Comparison of ENCODE assay signal across 28 cellular contexts in the genomic region with DNA sequence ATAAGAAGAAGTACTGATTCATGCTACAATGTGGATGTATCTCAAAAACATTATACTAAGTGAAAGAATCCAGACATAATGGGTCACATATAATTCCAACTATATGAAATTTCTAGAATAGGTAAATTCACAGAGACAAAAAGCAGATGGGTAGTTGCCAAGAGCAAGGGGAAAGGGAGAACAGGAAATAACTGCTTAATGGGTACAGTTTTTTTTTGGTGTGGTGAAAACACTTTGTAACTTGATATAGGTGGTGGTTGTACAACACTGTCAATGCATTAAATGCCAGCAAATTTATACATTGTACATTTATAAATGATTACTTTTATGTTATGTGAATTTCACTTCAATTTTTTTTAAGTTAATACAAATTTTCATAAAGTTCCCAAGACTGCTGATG. TPM values are rescaled to one million over a fixed set of nuclear protein-coding genes. Genes with fewer than 3 reads are reported as not detected.
"Had no signal": no experiment of that assay in that cellular context is flagged by ENCODE, and none has a peak within 500 bp of the region (broad histone marks: within the 10 kb centered on the region; RNA-seq: fewer than 3 reads in every experiment).

No MANE protein-coding gene starts in this region.

- H3K36me3 Mint-ChIP-seq: naive B cell had no signal

- H3K4me1 ChIP-seq: adrenal gland, body of pancreas, parathyroid adenoma, upper lobe of right lung had no signal

- H3K27ac ChIP-seq: adrenal gland, body of pancreas, esophagus muscularis mucosa, foreskin keratinocyte, heart right ventricle, parathyroid adenoma, right atrium auricular region, stomach, suprapubic skin, tibial artery, upper lobe of right lung had no signal

- DNase-seq: activated B cell treated with CpG ODN at 0.5 μM for 24 hours; activated CD4-positive, alpha-beta T cell treated with anti-CD3 and anti-CD28 coated beads, Interleukin-2, amount 50 U/mL, for 4 hours; activated effector memory CD4-positive, alpha-beta T cell treated with anti-CD3 and anti-CD28 coated beads, Interleukin-2, amount 50 U/mL, for 16 hours; activated naive CD4-positive, alpha-beta T cell treated with anti-CD3 and anti-CD28 coated beads, Interleukin-2, amount 10 ng/mL, durations not matched to agents 7 days and 5 days; activated T-cell treated with anti-CD3 and anti-CD28 coated beads for 4 hours; adrenal gland; aorta; body of pancreas; dermis blood vessel endothelial cell; effector CD4-positive, alpha-beta T cell; foreskin keratinocyte; heart right ventricle; naive B cell; stimulated activated CD4-positive, alpha-beta T cell treated with anti-CD3 and anti-CD28 coated beads, Interleukin-1b, Interleukin-23, amount 100 ng/mL, for 48 hours; stimulated activated naive B cell treated with anti-CD40 and anti-IgM and Interleukin-4, amounts not matched to agents 10 μg/mL and 1 μg/mL and 100 μg/mL, for 72 hours; stomach; tibial artery; upper lobe of right lung had no signal

- H3K27me3 ChIP-seq: adrenal gland, body of pancreas, esophagus muscularis mucosa, foreskin keratinocyte, heart right ventricle, right atrium auricular region, stomach, suprapubic skin, tibial artery, upper lobe of right lung had no signal

- H3K9me3 ChIP-seq: adrenal gland, body of pancreas, esophagus muscularis mucosa, heart right ventricle, right atrium auricular region, stomach, suprapubic skin, tibial artery, upper lobe of right lung had no signal

- H3K27ac Mint-ChIP-seq: activated B cell treated with CpG ODN at 0.5 μM for 24 hours; activated naive CD4-positive, alpha-beta T cell treated with anti-CD3 and anti-CD28 coated beads, Interleukin-2, amount 10 ng/mL, durations not matched to agents 7 days and 5 days; activated T-helper 1 cell treated with anti-CD3 and anti-CD28 coated beads, Interleukin-12 subunit alpha, Interleukin-12 subunit beta, Interleukin-2, Interleukin-4 antibody, amounts not matched to agents 30 ng/mL and 10 ng/mL and 1 ng/mL, durations not matched to agents 14 hours and 24 hours and 36 hours; mesothelial cell of epicardium; stimulated activated naive B cell treated with anti-CD40 and anti-IgM and Interleukin-4, amounts not matched to agents 10 μg/mL and 1 μg/mL and 100 μg/mL, for 72 hours; T-helper 2 cell treated with Interferon-gamma antibody and Interleukin-4, amounts not matched to agents 5 μg/mL and 100 μg/mL, for 36 hours had no signal

- H3K4me3 Mint-ChIP-seq: activated B cell treated with CpG ODN at 0.5 μM for 24 hours; activated naive CD4-positive, alpha-beta T cell treated with anti-CD3 and anti-CD28 coated beads, Interleukin-2, amount 10 ng/mL, durations not matched to agents 7 days and 5 days; activated T-helper 1 cell treated with anti-CD3 and anti-CD28 coated beads, Interleukin-12 subunit alpha, Interleukin-12 subunit beta, Interleukin-2, Interleukin-4 antibody, amounts not matched to agents 30 ng/mL and 10 ng/mL and 1 ng/mL, durations not matched to agents 14 hours and 24 hours and 36 hours; mesothelial cell of epicardium; naive B cell; stimulated activated naive B cell treated with anti-CD40 and anti-IgM and Interleukin-4, amounts not matched to agents 10 μg/mL and 1 μg/mL and 100 μg/mL, for 72 hours; T-helper 2 cell treated with Interferon-gamma antibody and Interleukin-4, amounts not matched to agents 5 μg/mL and 100 μg/mL, for 36 hours had no signal

- H3K9me3 Mint-ChIP-seq: activated B cell treated with CpG ODN at 0.5 μM for 24 hours; naive B cell; stimulated activated naive B cell treated with anti-CD40 and anti-IgM and Interleukin-4, amounts not matched to agents 10 μg/mL and 1 μg/mL and 100 μg/mL, for 72 hours had no signal

- H3K36me3 ChIP-seq: esophagus muscularis mucosa, heart right ventricle, right atrium auricular region, stomach, suprapubic skin, tibial artery, upper lobe of right lung had no signal

- ATAC-seq: body of pancreas; foreskin keratinocyte; heart right ventricle; stimulated activated naive B cell treated with anti-CD40 and anti-IgM and Interleukin-4, amounts not matched to agents 10 μg/mL and 1 μg/mL and 100 μg/mL, for 72 hours; upper lobe of right lung had no signal

- FAIRE-seq: colon had no signal

- H3K4me3 ChIP-seq: adrenal gland, body of pancreas, esophagus muscularis mucosa, heart right ventricle, right atrium auricular region, smooth muscle cell, stomach, suprapubic skin, tibial artery, upper lobe of right lung had no signal

- H3K4me2 ChIP-seq: smooth muscle cell had no signal

- H3K9ac ChIP-seq: parathyroid adenoma had no signal

- H2AFZ ChIP-seq: parathyroid adenoma had no signal

- H3K79me2 ChIP-seq: parathyroid adenoma had no signal

- H3K27me3 Mint-ChIP-seq: activated B cell treated with CpG ODN at 0.5 μM for 24 hours; activated naive CD4-positive, alpha-beta T cell treated with anti-CD3 and anti-CD28 coated beads, Interleukin-2, amount 10 ng/mL, durations not matched to agents 7 days and 5 days; naive B cell; stimulated activated naive B cell treated with anti-CD40 and anti-IgM and Interleukin-4, amounts not matched to agents 10 μg/mL and 1 μg/mL and 100 μg/mL, for 72 hours had no signal

RNA-seq across cellular contexts. Expression of a gene that starts 19.4 kb away (rescaled TPM):
- total RNA-seq: activated B cell treated with CpG ODN at 0.5 μM for 24 hours, dermis blood vessel endothelial cell, foreskin keratinocyte, pulmonary artery endothelial cell had no signal
- polyA plus RNA-seq: foreskin keratinocyte had no signal
